19 cellular contexts compared by ENCODE assay signal in the genomic region with DNA sequence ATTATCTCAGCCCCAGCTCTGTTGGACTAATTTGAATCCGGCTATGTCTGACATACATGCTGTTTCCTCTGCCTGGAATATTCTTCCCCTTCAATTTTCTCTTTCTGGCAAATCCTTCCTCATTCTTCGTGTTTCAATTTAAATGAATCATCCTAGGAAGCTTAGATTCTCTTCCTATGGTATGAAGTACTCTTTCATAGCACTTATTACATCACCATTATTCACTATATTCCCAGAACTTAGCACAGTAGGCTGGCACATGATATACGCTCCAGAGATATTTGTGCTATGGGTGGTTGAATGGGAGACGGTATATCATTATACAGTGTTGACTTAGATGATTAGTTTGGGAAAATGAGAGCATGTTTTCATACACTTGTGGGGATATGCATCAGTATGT.
A peak's percentile ranks its signal among the peaks of the same experiment; 100 is the strongest.
DNase-seq lines count a peak whose midpoint lies in the region; ATAC-seq and TF ChIP-seq lines count a peak whose summit lies in the region.
"Had no signal": no experiment of that assay in that cellular context is flagged by ENCODE, and none has a peak within 500 bp of the region (broad histone marks: within the 10 kb centered on the region; RNA-seq: fewer than 3 reads in every experiment).

No MANE protein-coding gene starts in this region.

- no peak for TF ChIP-seq CTCF in astrocyte of the spinal cord (IDR thresholded peaks at IDR 0.05; ENCODE audit: low read depth, low read length)
- no peak for TF ChIP-seq CTCF in fibroblast of villous mesenchyme (IDR thresholded peaks at IDR 0.05; ENCODE audit: insufficient read depth, low read depth, low read length)
- no peak for TF ChIP-seq CTCF in CD14-positive monocyte (IDR thresholded peaks at IDR 0.05)
- no peak for TF ChIP-seq CTCF in GM10248 (IDR thresholded peaks at IDR 0.05; ENCODE audit: control extremely low read depth, extremely low read depth, low read depth, missing control alignments)

- peaks cover 2% of the 10 kb centered on the region for H3K4me1 Mint-ChIP-seq in CD14-positive monocyte

- peaks cover 0 to 15% (median 5%) of the 10 kb centered on the region in 7 donors for H3K9me3 Mint-ChIP-seq in CD14-positive monocyte

- H3K79me2 ChIP-seq in ACC112 (ENCODE audit: control insufficient read depth, insufficient read depth, low read length, unreplicated experiment) = no peaks in the 10 kb centered on the region

- in situ Hi-C loops in astrocyte of the spinal cord (cut with HindIII; ENCODE audit: low sequenced_read_pairs) = no loop called here

- ATAC-seq in HG03135 (IDR thresholded peaks at IDR 0.05; ENCODE audit: unreplicated experiment) (no peak), GM21528 (IDR thresholded peaks at IDR 0.05; ENCODE audit: low FRiP score, unreplicated experiment) (no peak)
- ATAC-seq: GM12878, left cardiac atrium had no signal

- H2AFZ ChIP-seq in ACC112 (ENCODE audit: low read length, unreplicated experiment) = no peak overlapping the region

- peaks cover 10% of the 10 kb centered on the region for H3K4me1 ChIP-seq in ACC112 (ENCODE audit: control insufficient read depth, insufficient read depth, low read length, unreplicated experiment)
- H3K4me1 ChIP-seq: esophagus squamous epithelium, stomach had no signal

- POLR2A ChIA-PET in GM10248 (lab: Yijun Ruan, JAX) = no interaction called here

- peak overlapping the region; percentile 11 for H3K27ac ChIP-seq in ACC112 (ENCODE audit: low read depth, low read length)
- H3K27ac ChIP-seq: esophagus squamous epithelium, stomach had no signal

- no peaks in the 10 kb centered on the region for H3K36me3 ChIP-seq in ACC112 (ENCODE audit: insufficient read depth, low read length)
- H3K36me3 ChIP-seq: esophagus squamous epithelium, stomach had no signal

- intact Hi-C loops in CD14-positive monocyte (cut with micrococcal nuclease) = no loop called here

- no peaks in the 10 kb centered on the region for H3K27me3 ChIP-seq in ACC112 (ENCODE audit: insufficient read depth, low read length)
- H3K27me3 ChIP-seq: esophagus squamous epithelium, stomach had no signal

- DNase-seq in HPDE6-E6E7 (ENCODE audit: extremely low spot score) (peak; percentile 15), astrocyte of the spinal cord (ENCODE audit: low read depth, low spot score) (peak; percentile 60), fibroblast of villous mesenchyme (ENCODE audit: low read depth) (peak; percentile 7), CD14-positive monocyte (ENCODE audit: low spot score) (no peak), GM10248 (ENCODE audit: extremely low spot score) (no peak)
- DNase-seq: ACHN; activated naive CD4-positive, alpha-beta T cell treated with Interleukin-2 at 50 U/mL for 16 hours; activated T-cell treated with anti-CD3 and anti-CD28 coated beads for 4 hours; esophagus squamous epithelium; left cardiac atrium; NCI-H1092; NCI-H2107; NCI-H774; RPMI8226; stomach had no signal

- no peak overlapping the region for H3K4me3 ChIP-seq in ACC112 (ENCODE audit: low read depth, low read length)
- no peak overlapping the region for H3K4me3 ChIP-seq in astrocyte of the spinal cord (ENCODE audit: low read depth, low read length)
- no peak overlapping the region for H3K4me3 ChIP-seq in fibroblast of villous mesenchyme (ENCODE audit: low read depth, low read length)
- H3K4me3 ChIP-seq: esophagus squamous epithelium, GM12878, stomach had no signal

- no peak overlapping the region for H3K27ac Mint-ChIP-seq in CD14-positive monocyte

- CTCF ChIA-PET in GM10248 (lab: Yijun Ruan, JAX) = interaction anchor here (0.8 to 1.9 kb wide), 3 partner anchors 19 to 1037 kb away, joined by 3 to 4 read pairs (median 3); no protein-coding TSS in a partner anchor

- H3K4me3 Mint-ChIP-seq in CD14-positive monocyte = no peak overlapping the region

- peaks cover 0 to 1% (median 0%) of the 10 kb centered on the region in 3 donors for H3K27me3 Mint-ChIP-seq in CD14-positive monocyte (ENCODE audit: low read depth in 3 of 3)

- no peaks in the 10 kb centered on the region for H3K36me3 Mint-ChIP-seq in CD14-positive monocyte

Comparison
In these comparisons a context has a peak if more than half of its experiments do, and no peak if none do; other contexts are left out.
1. DNase-seq: peak in HPDE6-E6E7 (single experiment), astrocyte of the spinal cord (single experiment) and fibroblast of villous mesenchyme (single experiment); none in CD14-positive monocyte (single experiment) and GM10248 (single experiment).